Comparison of ENCODE assay signal across 8 cellular contexts in genomic region chr21:42878993-42879787, GRCh38. TPM values are rescaled to one million over a fixed set of nuclear protein-coding genes. Genes with fewer than 3 reads are reported as not detected.
DNase-seq lines count a peak whose midpoint lies in the region; ATAC-seq, FAIRE-seq and TF ChIP-seq lines count a peak whose summit lies in the region.

A gene with protein sequence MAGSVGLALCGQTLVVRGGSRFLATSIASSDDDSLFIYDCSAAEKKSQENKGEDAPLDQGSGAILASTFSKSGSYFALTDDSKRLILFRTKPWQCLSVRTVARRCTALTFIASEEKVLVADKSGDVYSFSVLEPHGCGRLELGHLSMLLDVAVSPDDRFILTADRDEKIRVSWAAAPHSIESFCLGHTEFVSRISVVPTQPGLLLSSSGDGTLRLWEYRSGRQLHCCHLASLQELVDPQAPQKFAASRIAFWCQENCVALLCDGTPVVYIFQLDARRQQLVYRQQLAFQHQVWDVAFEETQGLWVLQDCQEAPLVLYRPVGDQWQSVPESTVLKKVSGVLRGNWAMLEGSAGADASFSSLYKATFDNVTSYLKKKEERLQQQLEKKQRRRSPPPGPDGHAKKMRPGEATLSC (minus strand): TSS chr21:42879539. CDS start chr21:42879495, 44 bp downstream.

- peaks cover 4% of the 10 kb centered on the region for H3K27me3 Mint-ChIP-seq in activated naive CD8-positive, alpha-beta T cell treated with anti-CD3 and anti-CD28 coated beads, Interleukin-2, amount 50 U/mL, for 24 hours

- H3K4me1 Mint-ChIP-seq in activated naive CD8-positive, alpha-beta T cell treated with anti-CD3 and anti-CD28 coated beads, Interleukin-2, amount 50 U/mL, for 24 hours: peaks cover 49% of the 10 kb centered on the region

- H3K36me3 ChIP-seq in pancreas (peaks cover 0 to 11% (median 0%) of the 10 kb centered on the region in 3 donors), tibial artery (peaks cover 4 to 24% (median 9%) of the 10 kb centered on the region in 3 donors)

- DNase-seq in GM12892 (ENCODE audit: insufficient read length): peak; percentile 98
- peak; percentile 92 for DNase-seq in NCI-H1436 (lab: John Stamatoyannopoulos, UW)
- peak; percentile 97 for DNase-seq in SW480 (ENCODE audit: low spot score)
- DNase-seq in activated naive CD8-positive, alpha-beta T cell treated with anti-CD3 and anti-CD28 coated beads, Interleukin-2, amount 50 U/mL, for 24 hours: peak; percentile 99
- DNase-seq in Right ventricle myocardium superior: peak; percentile 98
- peak; percentile 95 to 99 (median 98) for DNase-seq in pancreas
- DNase-seq in tibial artery: peak; percentile 95 to 98

- H3K27me3 ChIP-seq in pancreas (no peaks in the 10 kb centered on the region), tibial artery (no peaks in the 10 kb centered on the region)

- FAIRE-seq in GM12892 (lab: Jason Lieb, UNC) (peak; percentile 99), pancreas (lab: Jason Lieb, UNC) (no peak)

- peaks cover 41% of the 10 kb centered on the region for H3K36me3 Mint-ChIP-seq in activated naive CD8-positive, alpha-beta T cell treated with anti-CD3 and anti-CD28 coated beads, Interleukin-2, amount 50 U/mL, for 24 hours (ENCODE audit: low read depth)

- intact Hi-C loops in Right ventricle myocardium superior (cut with DNase I): no loop called here
- intact Hi-C loops in pancreas (cut with DNase I): no loop called here
- intact Hi-C loops in tibial artery (cut with DNase I; ENCODE audit: low total_unique reads): loop anchor here (10.0 kb wide), 1 partner anchor 1704 kb away; no protein-coding TSS in a partner anchor

- no peak for TF ChIP-seq CTCF in pancreas (IDR thresholded peaks at IDR 0.05)
- TF ChIP-seq CTCF in tibial artery (IDR thresholded peaks at IDR 0.05): no peak

- peak within 1 kb of the TSS; percentile 97 for H3K27ac Mint-ChIP-seq in activated naive CD8-positive, alpha-beta T cell treated with anti-CD3 and anti-CD28 coated beads, Interleukin-2, amount 50 U/mL, for 24 hours

- H3K4me3 ChIP-seq in pancreas (peak within 1 kb of the TSS; percentile 78 to 100 (median 94)), tibial artery (peak within 1 kb of the TSS; percentile 64 to 95)

- peak; percentile 97; the same call in 1 of the 2 replicates for TF ChIP-seq POLR2A in GM12892 (IDR thresholded peaks at IDR 0.05; ENCODE audit: low read depth, low read length)

- 0% methylated on average over 75 to 80 of the region's 80 CpGs for WGBS in pancreas, 2 donors

- H3K4me1 ChIP-seq in pancreas: peaks cover 0 to 13% (median 0%) of the 10 kb centered on the region in 3 donors
- peaks cover 0 to 15% (median 11%) of the 10 kb centered on the region in 4 donors for H3K4me1 ChIP-seq in tibial artery

- H3K27ac ChIP-seq in pancreas: peak within 1 kb of the TSS; percentile 60 to 89 (median 80)
- peak within 1 kb of the TSS; percentile 75 to 82 for H3K27ac ChIP-seq in tibial artery

- H3K9me3 Mint-ChIP-seq in activated naive CD8-positive, alpha-beta T cell treated with anti-CD3 and anti-CD28 coated beads, Interleukin-2, amount 50 U/mL, for 24 hours: no peaks in the 10 kb centered on the region

- ATAC-seq in HG02840 (IDR thresholded peaks at IDR 0.05; ENCODE audit: low FRiP score, unreplicated experiment) (peak; percentile 94), Right ventricle myocardium superior (ENCODE audit: poor library complexity) (peak; percentile 100), pancreas (peak; percentile 94 to 99 (median 98))
- peak; percentile 91 for ATAC-seq in activated naive CD8-positive, alpha-beta T cell treated with anti-CD3 and anti-CD28 coated beads, Interleukin-2, amount 50 U/mL, for 24 hours

- H3K4me3 Mint-ChIP-seq in activated naive CD8-positive, alpha-beta T cell treated with anti-CD3 and anti-CD28 coated beads, Interleukin-2, amount 50 U/mL, for 24 hours: peak within 1 kb of the TSS; percentile 99

- no peaks in the 10 kb centered on the region for H3K9me3 ChIP-seq in pancreas
- H3K9me3 ChIP-seq in tibial artery: no peaks in the 10 kb centered on the region

RNA-seq across cellular contexts. Expression of the gene that starts here (rescaled TPM):
- polyA plus RNA-seq in GM12892 (2012; ENCODE audit: missing spikeins): 10.4 TPM
- total RNA-seq in Right ventricle myocardium superior (4.5 TPM), pancreas (10 to 100 TPM in 2 of 6 donors, 1 to 10 TPM in 4; 5.2 to 13.0 (median 8.8) TPM)
- polyA plus RNA-seq in pancreas: 10 to 100 TPM in 1 of 2 donors, 1 to 10 TPM in 1; 7.4 to 17.8 TPM

Comparison
In these comparisons a context has a peak if more than half of its experiments do, and no peak if none do; other contexts are left out.
1. Peak in every context shown above with its lines: DNase-seq, ATAC-seq, H3K4me3 ChIP-seq and H3K27ac ChIP-seq.